In genomic region chr1:118871510-118872240, GRCh38 we compare ENCODE assay signal across 22 cellular contexts.
"Had no signal": no experiment of that assay in that cellular context is flagged by ENCODE, and none has a peak within 500 bp of the region (broad histone marks: within the 10 kb centered on the region; RNA-seq: fewer than 3 reads in every experiment).

No MANE protein-coding gene starts in this region.

- H3K36me3 Mint-ChIP-seq: activated CD4-positive, alpha-beta memory T cell treated with anti-CD3 and anti-CD28 coated beads for 36 hours; activated naive CD4-positive, alpha-beta T cell treated with anti-CD3 and anti-CD28 coated beads, Interleukin-2, amount 50 U/mL, for 72 hours; WTC11 had no signal

- H3K4me3 ChIP-seq: right atrium auricular region, suprapubic skin, vagina had no signal

- H3K9me3 Mint-ChIP-seq: activated CD4-positive, alpha-beta memory T cell treated with anti-CD3 and anti-CD28 coated beads for 36 hours; activated T-helper 1 cell treated with anti-CD3 and anti-CD28 coated beads, Interleukin-12 subunit alpha, Interleukin-12 subunit beta, Interleukin-2, Interleukin-4 antibody, amounts not matched to agents 30 ng/mL and 10 ng/mL and 1 ng/mL, durations not matched to agents 14 hours and 24 hours and 36 hours; WTC11 had no signal

- H3K4me1 Mint-ChIP-seq: activated CD4-positive, alpha-beta T cell treated with anti-CD3 and anti-CD28 coated beads for 36 hours; stimulated activated naive CD8-positive, alpha-beta T cell treated with anti-CD3 and anti-CD28 coated beads, Interleukin-15, amount 100 ng/mL, for 72 hours; WTC11 had no signal

- H3K9me3 ChIP-seq: right atrium auricular region, suprapubic skin, vagina had no signal

- H3K4me3 Mint-ChIP-seq: activated CD4-positive, alpha-beta memory T cell treated with anti-CD3 and anti-CD28 coated beads for 36 hours; activated CD4-positive, alpha-beta T cell treated with anti-CD3 and anti-CD28 coated beads for 36 hours; activated T-helper 1 cell treated with anti-CD3 and anti-CD28 coated beads, Interleukin-12 subunit alpha, Interleukin-12 subunit beta, Interleukin-2, Interleukin-4 antibody, amounts not matched to agents 30 ng/mL and 10 ng/mL and 1 ng/mL, durations not matched to agents 14 hours and 24 hours and 36 hours; stimulated activated naive CD8-positive, alpha-beta T cell treated with anti-CD3 and anti-CD28 coated beads, Interleukin-15, amount 100 ng/mL, for 72 hours; WTC11 had no signal

- H3K27ac ChIP-seq: right atrium auricular region, suprapubic skin, vagina had no signal

- H3K36me3 ChIP-seq: right atrium auricular region, suprapubic skin, vagina had no signal

- H3K4me1 ChIP-seq: right atrium auricular region, suprapubic skin, vagina had no signal

- H3K27me3 Mint-ChIP-seq: activated CD4-positive, alpha-beta memory T cell treated with anti-CD3 and anti-CD28 coated beads for 36 hours; activated CD4-positive, alpha-beta T cell treated with anti-CD3 and anti-CD28 coated beads for 36 hours; stimulated activated naive CD8-positive, alpha-beta T cell treated with anti-CD3 and anti-CD28 coated beads, Interleukin-15, amount 100 ng/mL, for 72 hours had no signal

- ATAC-seq: activated CD4-positive, alpha-beta T cell treated with anti-CD3 and anti-CD28 coated beads for 36 hours; activated naive CD4-positive, alpha-beta T cell treated with anti-CD3 and anti-CD28 coated beads, Interleukin-2, amount 50 U/mL, for 72 hours; left lobe of liver; stimulated activated naive CD8-positive, alpha-beta T cell treated with anti-CD3 and anti-CD28 coated beads, Interleukin-15, amount 100 ng/mL, for 72 hours; WTC11 had no signal

- H3K27me3 ChIP-seq: right atrium auricular region, suprapubic skin, vagina had no signal

- DNase-seq: activated CD4-positive, alpha-beta memory T cell treated with anti-CD3 and anti-CD28 coated beads for 36 hours; activated CD4-positive, alpha-beta T cell treated with anti-CD3 and anti-CD28 coated beads for 36 hours; activated gamma-delta T cell treated with Interleukin-2 at 50 U/mL for 16 hours; activated T-cell treated with anti-CD3 and anti-CD28 coated beads for 4 hours; cerebellar nuclear complex; cortex of kidney; erythroblast; foreskin melanocyte; midbrain; occipital lobe; posterior cingulate gyrus; small intestine; stimulated activated CD4-positive, alpha-beta T cell treated with anti-CD3 and anti-CD28 coated beads, Interleukin-15, amount 100 ng/mL, for 24 hours; stimulated activated CD4-positive, alpha-beta T cell treated with anti-CD3 and anti-CD28 coated beads, Interleukin-4, amount 100 ng/mL, for 1 hour; stimulated activated naive CD8-positive, alpha-beta T cell treated with anti-CD3 and anti-CD28 coated beads, Interleukin-15, amount 100 ng/mL, for 72 hours had no signal

- H3K27ac Mint-ChIP-seq: activated CD4-positive, alpha-beta memory T cell treated with anti-CD3 and anti-CD28 coated beads for 36 hours; activated CD4-positive, alpha-beta T cell treated with anti-CD3 and anti-CD28 coated beads for 36 hours; activated naive CD4-positive, alpha-beta T cell treated with anti-CD3 and anti-CD28 coated beads, Interleukin-2, amount 50 U/mL, for 72 hours; activated T-helper 1 cell treated with anti-CD3 and anti-CD28 coated beads, Interleukin-12 subunit alpha, Interleukin-12 subunit beta, Interleukin-2, Interleukin-4 antibody, amounts not matched to agents 30 ng/mL and 10 ng/mL and 1 ng/mL, durations not matched to agents 14 hours and 24 hours and 36 hours; stimulated activated naive CD8-positive, alpha-beta T cell treated with anti-CD3 and anti-CD28 coated beads, Interleukin-15, amount 100 ng/mL, for 72 hours; WTC11 had no signal
